Comparison of ENCODE assay signal across 35 cellular contexts in the genomic region with DNA sequence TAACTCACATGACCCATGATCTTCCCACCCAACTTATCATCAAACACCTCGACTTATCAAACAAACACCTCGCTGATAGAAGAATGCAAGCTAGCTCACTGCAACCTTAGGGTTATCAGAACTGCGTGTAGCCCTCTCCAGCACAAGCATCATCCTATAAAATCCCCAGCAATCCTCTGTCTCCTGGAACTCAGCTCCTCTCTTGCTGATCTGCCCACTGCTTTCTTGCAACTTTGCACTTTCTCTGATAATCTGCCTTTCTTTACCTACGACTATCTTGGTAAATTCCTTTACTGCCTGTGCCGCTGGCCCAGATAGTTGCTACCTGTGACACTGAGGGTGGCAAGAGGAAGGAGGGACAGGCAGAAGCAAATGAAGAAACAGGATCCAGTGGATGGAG.
"Had no signal": no experiment of that assay in that cellular context is flagged by ENCODE, and none has a peak within 500 bp of the region (broad histone marks: within the 10 kb centered on the region; RNA-seq: fewer than 3 reads in every experiment).

No MANE protein-coding gene starts in this region.

- H3K9me3 ChIP-seq: adrenal gland, body of pancreas had no signal

- ATAC-seq: activated CD8-positive, alpha-beta T cell treated with anti-CD3 and anti-CD28 coated beads for 36 hours; activated naive CD4-positive, alpha-beta T cell treated with anti-CD3 and anti-CD28 coated beads, Interleukin-2, amount 50 U/mL, for 72 hours; activated T-cell treated with anti-CD3 and anti-CD28 coated beads, Interleukin-2, amount 50 U/mL, for 4 hours; activated T-cell treated with anti-CD3 and anti-CD28 coated beads, Interleukin-2, amount 50 U/mL, for 72 hours; activated T-helper 17 cell treated with anti-CD3 and anti-CD28 coated beads, Interleukin-2, amount 50 U/mL, for 72 hours; body of pancreas had no signal

- H3K4me3 ChIP-seq: adrenal gland, body of pancreas, breast epithelium had no signal

- H3K4me1 Mint-ChIP-seq: activated B cell treated with CpG ODN at 0.5 μM for 24 hours; activated CD4-positive, alpha-beta T cell treated with anti-CD3 and anti-CD28 coated beads, Interleukin-2, amount 10 ng/mL, durations not matched to agents 24 days and 14 days; activated naive CD8-positive, alpha-beta T cell treated with anti-CD3 and anti-CD28 coated beads for 36 hours; activated T-helper 17 cell treated with anti-CD3 and anti-CD28 coated beads, Interleukin-2, amount 50 U/mL, for 72 hours had no signal

- H3K27me3 Mint-ChIP-seq: activated B cell treated with CpG ODN at 0.5 μM for 24 hours; activated CD4-positive, alpha-beta T cell treated with anti-CD3 and anti-CD28 coated beads, Interleukin-2, amount 10 ng/mL, durations not matched to agents 24 days and 14 days; activated CD8-positive, alpha-beta T cell treated with anti-CD3 and anti-CD28 coated beads for 36 hours had no signal

- H3K4me1 ChIP-seq: adrenal gland, body of pancreas, breast epithelium had no signal

- H3K4me3 Mint-ChIP-seq: activated B cell treated with CpG ODN at 0.5 μM for 24 hours; activated CD4-positive, alpha-beta memory T cell treated with anti-CD3 and anti-CD28 coated beads for 36 hours; activated CD4-positive, alpha-beta T cell treated with anti-CD3 and anti-CD28 coated beads, Interleukin-2, amount 10 ng/mL, durations not matched to agents 24 days and 14 days; activated CD8-positive, alpha-beta T cell treated with anti-CD3 and anti-CD28 coated beads for 36 hours; activated naive CD4-positive, alpha-beta T cell treated with anti-CD3 and anti-CD28 coated beads for 36 hours; activated naive CD8-positive, alpha-beta T cell treated with anti-CD3 and anti-CD28 coated beads for 36 hours; activated T-cell treated with anti-CD3 and anti-CD28 coated beads, Interleukin-2, amount 50 U/mL, for 4 hours; activated T-cell treated with anti-CD3 and anti-CD28 coated beads, Interleukin-2, amount 50 U/mL, for 72 hours; activated T-helper 1 cell treated with anti-CD3 and anti-CD28 coated beads, Interleukin-12 subunit alpha, Interleukin-12 subunit beta, Interleukin-2, Interleukin-4 antibody, amounts not matched to agents 30 ng/mL and 10 ng/mL and 1 ng/mL, durations not matched to agents 14 hours and 24 hours and 36 hours; activated T-helper 17 cell treated with anti-CD3 and anti-CD28 coated beads, Interleukin-2, amount 50 U/mL, for 72 hours; T-helper 1 cell treated with Interleukin-12 subunit alpha and Interleukin-12 subunit beta and Interleukin-4 antibody, amounts not matched to agents 30 μg/mL and 1 μg/mL, for 36 hours; T-helper 2 cell treated with Interferon-gamma antibody and Interleukin-4, amounts not matched to agents 5 μg/mL and 100 μg/mL, for 36 hours had no signal

- H3K27me3 ChIP-seq: adrenal gland, body of pancreas, brain microvascular endothelial cell, breast epithelium had no signal

- DNase-seq: activated B cell treated with CpG ODN at 0.5 μM for 24 hours; activated CD4-positive, alpha-beta memory T cell treated with anti-CD3 and anti-CD28 coated beads for 36 hours; activated CD4-positive, alpha-beta T cell treated with anti-CD3 and anti-CD28 coated beads for 4 hours; activated CD4-positive, alpha-beta T cell treated with anti-CD3 and anti-CD28 coated beads, Interleukin-2, amount 10 ng/mL, durations not matched to agents 24 days and 14 days; activated CD4-positive, alpha-beta T cell treated with anti-CD3 and anti-CD28 coated beads, Interleukin-2, amount 50 U/mL, for 1 hour; activated CD4-positive, alpha-beta T cell treated with anti-CD3 and anti-CD28 coated beads, Interleukin-2, amount 50 U/mL, for 4 hours; activated CD4-positive, CD25-positive, alpha-beta regulatory T cell treated with anti-CD3 and anti-CD28 coated beads, Interleukin-2, amount 50 U/mL, for 72 hours; activated CD8-positive, alpha-beta memory T cell treated with anti-CD3 and anti-CD28 coated beads, Interleukin-2, amount 50 U/mL, for 4 hours; activated CD8-positive, alpha-beta T cell treated with anti-CD3 and anti-CD28 coated beads for 36 hours; activated effector memory CD4-positive, alpha-beta T cell treated with anti-CD3 and anti-CD28 coated beads, Interleukin-2, amount 50 U/mL, for 16 hours; activated gamma-delta T cell treated with Interleukin-2 at 50 U/mL for 16 hours; activated naive CD4-positive, alpha-beta T cell; activated naive CD4-positive, alpha-beta T cell treated with anti-CD3 and anti-CD28 coated beads for 36 hours; activated naive CD4-positive, alpha-beta T cell treated with anti-CD3 and anti-CD28 coated beads, Interleukin-2, amount 50 U/mL, for 16 hours; activated naive CD8-positive, alpha-beta T cell treated with anti-CD3 and anti-CD28 coated beads for 36 hours; activated T-cell treated with anti-CD3 and anti-CD28 coated beads for 4 hours; activated T-cell treated with anti-CD3 and anti-CD28 coated beads, Interleukin-2, amount 50 U/mL, for 1 hour; activated T-cell treated with anti-CD3 and anti-CD28 coated beads, Interleukin-2, amount 50 U/mL, for 4 hours; activated T-cell treated with anti-CD3 and anti-CD28 coated beads, Interleukin-2, amount 50 U/mL, for 72 hours; adrenal gland; amniotic stem cell; aorta; body of pancreas; brain microvascular endothelial cell; central memory CD4-positive, alpha-beta T cell; T-helper 1 cell; T-helper 2 cell; T-helper 9 cell had no signal

- H3K27ac Mint-ChIP-seq: activated B cell treated with CpG ODN at 0.5 μM for 24 hours; activated CD4-positive, alpha-beta memory T cell treated with anti-CD3 and anti-CD28 coated beads for 36 hours; activated CD4-positive, alpha-beta T cell treated with anti-CD3 and anti-CD28 coated beads, Interleukin-2, amount 10 ng/mL, durations not matched to agents 24 days and 14 days; activated CD8-positive, alpha-beta T cell treated with anti-CD3 and anti-CD28 coated beads for 36 hours; activated naive CD4-positive, alpha-beta T cell treated with anti-CD3 and anti-CD28 coated beads for 36 hours; activated naive CD4-positive, alpha-beta T cell treated with anti-CD3 and anti-CD28 coated beads, Interleukin-2, amount 50 U/mL, for 72 hours; activated naive CD8-positive, alpha-beta T cell treated with anti-CD3 and anti-CD28 coated beads for 36 hours; activated T-cell treated with anti-CD3 and anti-CD28 coated beads, Interleukin-2, amount 50 U/mL, for 72 hours; activated T-helper 1 cell treated with anti-CD3 and anti-CD28 coated beads, Interleukin-12 subunit alpha, Interleukin-12 subunit beta, Interleukin-2, Interleukin-4 antibody, amounts not matched to agents 30 ng/mL and 10 ng/mL and 1 ng/mL, durations not matched to agents 14 hours and 24 hours and 36 hours; activated T-helper 17 cell treated with anti-CD3 and anti-CD28 coated beads, Interleukin-2, amount 50 U/mL, for 72 hours; T-helper 1 cell treated with Interleukin-12 subunit alpha and Interleukin-12 subunit beta and Interleukin-4 antibody, amounts not matched to agents 30 μg/mL and 1 μg/mL, for 36 hours; T-helper 2 cell treated with Interferon-gamma antibody and Interleukin-4, amounts not matched to agents 5 μg/mL and 100 μg/mL, for 36 hours had no signal

- H3K36me3 ChIP-seq: adrenal gland, brain microvascular endothelial cell, breast epithelium had no signal

- H3K9me3 Mint-ChIP-seq: activated B cell treated with CpG ODN at 0.5 μM for 24 hours; activated naive CD4-positive, alpha-beta T cell treated with anti-CD3 and anti-CD28 coated beads for 36 hours; activated T-cell treated with anti-CD3 and anti-CD28 coated beads, Interleukin-2, amount 50 U/mL, for 4 hours; activated T-helper 1 cell treated with anti-CD3 and anti-CD28 coated beads, Interleukin-12 subunit alpha, Interleukin-12 subunit beta, Interleukin-2, Interleukin-4 antibody, amounts not matched to agents 30 ng/mL and 10 ng/mL and 1 ng/mL, durations not matched to agents 14 hours and 24 hours and 36 hours; activated T-helper 17 cell treated with anti-CD3 and anti-CD28 coated beads, Interleukin-2, amount 50 U/mL, for 72 hours; T-helper 1 cell treated with Interleukin-12 subunit alpha and Interleukin-12 subunit beta and Interleukin-4 antibody, amounts not matched to agents 30 μg/mL and 1 μg/mL, for 36 hours had no signal

- H3K27ac ChIP-seq: adrenal gland, body of pancreas, brain microvascular endothelial cell, breast epithelium, VCaP had no signal

- H3K36me3 Mint-ChIP-seq: activated CD4-positive, alpha-beta memory T cell treated with anti-CD3 and anti-CD28 coated beads for 36 hours had no signal
